ENCODE assay signal across 10 cellular contexts in the genomic region with DNA sequence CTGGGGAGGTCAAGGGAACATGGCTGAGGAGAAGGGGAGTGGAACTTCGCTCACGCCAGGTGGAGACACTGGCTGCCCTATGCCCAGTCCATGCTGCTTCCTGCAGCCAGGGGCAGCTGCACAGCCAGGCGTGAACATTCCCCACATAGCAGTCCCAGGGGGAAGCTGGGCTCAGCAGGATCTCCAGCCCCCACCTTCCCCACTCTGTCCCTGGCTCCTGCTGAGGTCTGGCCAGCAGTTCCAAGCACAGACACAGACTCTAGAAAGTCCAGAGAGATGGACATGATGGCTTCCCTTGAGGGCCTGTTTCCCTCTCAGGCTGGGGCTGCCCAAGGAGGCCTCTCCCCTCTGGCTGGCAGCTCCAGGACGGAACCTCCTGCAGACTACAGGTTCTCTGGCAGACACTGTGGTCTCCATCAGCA. TPM values are rescaled to one million over a fixed set of nuclear protein-coding genes. Genes with fewer than 3 reads are reported as not detected.
DNase-seq lines count a peak whose midpoint lies in the region; ATAC-seq and TF ChIP-seq lines count a peak whose summit lies in the region.
"Had no signal": no experiment of that assay in that cellular context is flagged by ENCODE, and none has a peak within 500 bp of the region (broad histone marks: within the 10 kb centered on the region; RNA-seq: fewer than 3 reads in every experiment).

No MANE protein-coding gene starts in this region.

- H3K27me3 Mint-ChIP-seq in naive thymus-derived CD4-positive, alpha-beta T cell = peaks cover 4 to 13% (median 10%) of the 10 kb centered on the region in 5 donors

- H3K4me3 Mint-ChIP-seq in naive thymus-derived CD4-positive, alpha-beta T cell = no peak overlapping the region

- ATAC-seq in HG03280 (IDR thresholded peaks at IDR 0.05; ENCODE audit: unreplicated experiment) (no peak), HG02798 (IDR thresholded peaks at IDR 0.05; ENCODE audit: poor library complexity, unreplicated experiment) (no peak)
- ATAC-seq in naive thymus-derived CD4-positive, alpha-beta T cell = no peak

- peak in 1 of 2 donors; percentile 23 for TF ChIP-seq POLR2A in thyroid gland (IDR thresholded peaks at IDR 0.05)

- no peaks in the 10 kb centered on the region for H3K9me3 ChIP-seq in liver (ENCODE audit: control insufficient read depth in 4 of 4, low read length in 3 of 4)
- H3K9me3 ChIP-seq in thyroid gland = no peaks in the 10 kb centered on the region
- H3K9me3 ChIP-seq in naive thymus-derived CD4-positive, alpha-beta T cell (ENCODE audit: control insufficient read depth in 2 of 3, low read length in 3 of 3) = no peaks in the 10 kb centered on the region

- 18% methylated on average over 4 of the region's 4 CpGs for WGBS in liver
- WGBS in thyroid gland, 2 donors = 3 to 46% methylated on average over 2 to 3 of the region's 4 CpGs

- CTCF ChIA-PET in naive thymus-derived CD4-positive, alpha-beta T cell (lab: Charles Lee) = no interaction called here

- POLR2A ChIA-PET in naive thymus-derived CD4-positive, alpha-beta T cell (lab: Charles Lee) = no interaction called here

- H3K36me3 ChIP-seq in liver (ENCODE audit: control insufficient read depth in 4 of 4, insufficient read depth in 3 of 4, low read depth in 1 of 4, low read length in 3 of 4) (no peaks in the 10 kb centered on the region), thyroid gland (no peaks in the 10 kb centered on the region)
- no peaks in the 10 kb centered on the region for H3K36me3 ChIP-seq in naive thymus-derived CD4-positive, alpha-beta T cell (ENCODE audit: control insufficient read depth in 2 of 3, insufficient read depth in 3 of 3, low read length in 3 of 3)

- intact Hi-C loops in thyroid gland (cut with DNase I) = no loop called here
- intact Hi-C loops in naive thymus-derived CD4-positive, alpha-beta T cell (cut with micrococcal nuclease) = no loop called here

- H3K27me3 ChIP-seq in liver (ENCODE audit: control insufficient read depth in 4 of 4, insufficient read depth in 4 of 4, low read length in 3 of 4) (no peaks in the 10 kb centered on the region), thyroid gland (no peaks in the 10 kb centered on the region)
- no peaks in the 10 kb centered on the region for H3K27me3 ChIP-seq in naive thymus-derived CD4-positive, alpha-beta T cell (ENCODE audit: control insufficient read depth in 2 of 2, insufficient read depth in 2 of 2, low read length in 2 of 2)

- peak; percentile 63 for DNase-seq in M059J (ENCODE audit: low read depth)
- DNase-seq in dermis blood vessel endothelial cell = peak; percentile 90
- peak; percentile 90 to 91 for DNase-seq in thyroid gland
- DNase-seq in NCI-H1930 (lab: John Stamatoyannopoulos, UW) = no peak
- DNase-seq in naive thymus-derived CD4-positive, alpha-beta T cell = no peak
- DNase-seq: activated CD8-positive, alpha-beta memory T cell treated with anti-CD3 and anti-CD28 coated beads, Interleukin-2, amount 50 U/mL, for 4 hours had no signal

- H3K27ac ChIP-seq in liver (ENCODE audit: low read depth in 1 of 2, low read length in 2 of 2) (peak overlapping the region; percentile 80 to 96), thyroid gland (peak overlapping the region; percentile 94 to 98 (median 96))
- H3K27ac ChIP-seq in naive thymus-derived CD4-positive, alpha-beta T cell (ENCODE audit: low read depth, low read length) = no peak overlapping the region

- no peaks in the 10 kb centered on the region for H3K9me3 Mint-ChIP-seq in naive thymus-derived CD4-positive, alpha-beta T cell

- TF ChIP-seq RAD21 in liver (IDR thresholded peaks at IDR 0.05) = peak in 1 of 2 donors; percentile 22

- H3K36me3 Mint-ChIP-seq in naive thymus-derived CD4-positive, alpha-beta T cell = peaks cover 0 to 3% (median 0%) of the 10 kb centered on the region in 5 donors

- H3K27ac Mint-ChIP-seq in naive thymus-derived CD4-positive, alpha-beta T cell = no peak overlapping the region

- H3K4me3 ChIP-seq in liver (ENCODE audit: low read depth in 1 of 3, low read length in 3 of 3) (no peak overlapping the region), thyroid gland (replicated peaks in 1 of 3) (no peak overlapping the region)
- H3K4me3 ChIP-seq in naive thymus-derived CD4-positive, alpha-beta T cell (ENCODE audit: low read length) = no peak overlapping the region

- H3K9ac ChIP-seq in liver (ENCODE audit: low read depth in 1 of 2, low read length in 2 of 2) = no peak overlapping the region

- peak; percentile 35 for TF ChIP-seq CTCF in liver (IDR thresholded peaks at IDR 0.05; ENCODE audit: low read depth, low read length, missing input control)
- TF ChIP-seq CTCF in thyroid gland (IDR thresholded peaks at IDR 0.05) = peak in 5 of 6 experiments; percentile 30 to 93 (median 80)

- H3K4me1 ChIP-seq in liver (ENCODE audit: control insufficient read depth in 4 of 4, insufficient read depth in 4 of 4, low read length in 3 of 4) (peaks cover 18 to 61% (median 48%) of the 10 kb centered on the region in 4 donors), thyroid gland (peaks cover 74 to 97% of the 10 kb centered on the region in 2 donors)
- H3K4me1 ChIP-seq in naive thymus-derived CD4-positive, alpha-beta T cell (ENCODE audit: control insufficient read depth in 2 of 2, insufficient read depth in 2 of 2, low read length in 2 of 2) = no peaks in the 10 kb centered on the region

- no peaks in the 10 kb centered on the region for H3K4me1 Mint-ChIP-seq in naive thymus-derived CD4-positive, alpha-beta T cell

TF ChIP-seq in liver, 16 proteins besides CTCF, POLR2A, EP300 and RAD21:
- TF ChIP-seq GABPA (IDR thresholded peaks at IDR 0.05 in 1 of 2, conservative IDR thresholded peaks at IDR 0.05 in 1 of 2) (no peak), HNF4A (conservative IDR thresholded peaks at IDR 0.05) (no peak), JUND (IDR thresholded peaks at IDR 0.05) (no peak), NR2F2 (IDR thresholded peaks at IDR 0.05) (no peak), HNF4G (IDR thresholded peaks at IDR 0.05) (no peak)
TF ChIP-seq in liver: peak in this region for 0.

RNA-seq across cellular contexts. Expression of gene JUP, which starts 9.3 kb away (rescaled TPM):
- 17.4 and 24.5 TPM in 2 replicates for total RNA-seq in M059J (2014; rRNA removed; shearing (Covaris generic))
- total RNA-seq in dermis blood vessel endothelial cell = 416 and 862 TPM in 2 replicates
- total RNA-seq in liver = 10 to 100 TPM; 40.7 to 56.0 TPM
- 10 to 100 TPM; 39.1 to 47.7 TPM for polyA plus RNA-seq in liver
- 100 to 1,000 TPM; 127 to 356 (median 250) TPM for total RNA-seq in thyroid gland
- total RNA-seq in naive thymus-derived CD4-positive, alpha-beta T cell = 1 to 10 TPM in 2 of 5 experiments, under 1 TPM in 3; 0.24 to 8.2 (median 0.57) TPM
- under 1 TPM; 0.19 to 0.25 TPM for polyA plus RNA-seq in naive thymus-derived CD4-positive, alpha-beta T cell

RNA-seq across cellular contexts. Expression of gene P3H4, which starts 34.6 kb away (rescaled TPM):
- 51.6 and 88.8 TPM in 2 replicates for total RNA-seq in M059J (2014; rRNA removed; shearing (Covaris generic))
- total RNA-seq in dermis blood vessel endothelial cell = 65.4 and 79.3 TPM in 2 replicates
- total RNA-seq in liver = 1 to 10 TPM; 2.6 to 5.6 TPM
- 1 to 10 TPM; 1.7 to 2.0 TPM for polyA plus RNA-seq in liver
- 10 to 100 TPM; 24.5 to 59.2 (median 34.9) TPM for total RNA-seq in thyroid gland
- total RNA-seq in naive thymus-derived CD4-positive, alpha-beta T cell = 1 to 10 TPM; 3.6 to 7.0 (median 5.3) TPM
- 1 to 10 TPM; 3.5 to 6.5 TPM for polyA plus RNA-seq in naive thymus-derived CD4-positive, alpha-beta T cell

RNA-seq across cellular contexts. Expression of gene FKBP10, which starts 35.6 kb away (rescaled TPM):
- total RNA-seq in M059J (2014; rRNA removed; shearing (Covaris generic)) = 128 and 174 TPM in 2 replicates
- total RNA-seq in dermis blood vessel endothelial cell = 186 and 244 TPM in 2 replicates
- total RNA-seq in liver = 10 to 100 TPM in 1 of 2 donors, 1 to 10 TPM in 1; 6.2 to 17.6 TPM
- polyA plus RNA-seq in liver = 1 to 10 TPM in 1 of 2 donors, under 1 TPM in 1; 0.71 to 5.0 TPM
- total RNA-seq in thyroid gland = 10 to 100 TPM; 42.2 to 75.3 (median 60.4) TPM
- total RNA-seq in naive thymus-derived CD4-positive, alpha-beta T cell = under 1 TPM in 2 of 5 experiments, not detected in 3; 0.34 to 0.76 TPM
- not detected for polyA plus RNA-seq in naive thymus-derived CD4-positive, alpha-beta T cell

RNA-seq across cellular contexts. Expression of gene HAP1, which starts 42.7 kb away (rescaled TPM):
- total RNA-seq in M059J (2014; rRNA removed; shearing (Covaris generic)) = 0.05 and 0.07 TPM in 2 replicates
- 0.23 and 0.68 TPM in 2 replicates for total RNA-seq in dermis blood vessel endothelial cell
- under 1 TPM; under 0.01 to 0.05 TPM for total RNA-seq in liver
- under 1 TPM; 0.02 to 0.04 TPM for polyA plus RNA-seq in liver
- total RNA-seq in thyroid gland = 10 to 100 TPM in 1 of 4 donors, 1 to 10 TPM in 2, under 1 TPM in 1; 0.94 to 12.7 (median 1.9) TPM
- under 1 TPM in 1 of 5 experiments, not detected in 4; 0.08 TPM for total RNA-seq in naive thymus-derived CD4-positive, alpha-beta T cell
- not detected for polyA plus RNA-seq in naive thymus-derived CD4-positive, alpha-beta T cell
- total RNA-seq: subcutaneous adipose tissue had no signal

RNA-seq across cellular contexts. Expression of gene NT5C3B, which starts 58.9 kb away (rescaled TPM):
- total RNA-seq in M059J (2014; rRNA removed; shearing (Covaris generic)) = 54.9 and 56.2 TPM in 2 replicates
- total RNA-seq in dermis blood vessel endothelial cell (53.0 and 102 TPM in 2 replicates), liver (10 to 100 TPM; 15.3 to 32.0 TPM), thyroid gland (100 to 1,000 TPM in 2 of 4 donors, 10 to 100 TPM in 2; 97.3 to 132 (median 110) TPM)
- 10 to 100 TPM; 25.1 to 28.8 TPM for polyA plus RNA-seq in liver
- 10 to 100 TPM; 26.8 to 41.7 (median 37.2) TPM for total RNA-seq in naive thymus-derived CD4-positive, alpha-beta T cell
- 10 to 100 TPM; 41.9 to 66.7 TPM for polyA plus RNA-seq in naive thymus-derived CD4-positive, alpha-beta T cell

Comparison
In these comparisons a context has a peak if more than half of its experiments do, and no peak if none do; other contexts are left out.
1. DNase-seq: peak in M059J (single experiment), dermis blood vessel endothelial cell (single experiment) and thyroid gland (2 of 2); none in NCI-H1930 (0 of 2) and naive thymus-derived CD4-positive, alpha-beta T cell (0 of 9).
2. RNA of gene FKBP10, which starts 35.6 kb away (total RNA-seq): 186 to 244 TPM in dermis blood vessel endothelial cell, 128 to 174 TPM in M059J, 42.2 to 75.3 TPM in thyroid gland and 6.2 to 17.6 TPM in liver; 0.34 to 0.76 TPM in naive thymus-derived CD4-positive, alpha-beta T cell; every median in the first group is over 4 times any median in the second.